Comparison of ENCODE assay signal across 15 cellular contexts in genomic region chr1:235134171-235134570, GRCh38. TPM values are rescaled to one million over a fixed set of nuclear protein-coding genes. Genes with fewer than 3 reads are reported as not detected.
DNase-seq lines count a peak whose midpoint lies in the region; ATAC-seq lines count a peak whose summit lies in the region.
"Had no signal": no experiment of that assay in that cellular context is flagged by ENCODE, and none has a peak within 500 bp of the region (broad histone marks: within the 10 kb centered on the region; RNA-seq: fewer than 3 reads in every experiment).

No MANE protein-coding gene starts in this region.

- no peaks in the 10 kb centered on the region for H3K27me3 Mint-ChIP-seq in activated CD4-positive, alpha-beta T cell treated with anti-CD3 and anti-CD28 coated beads, Interleukin-2, amount 10 ng/mL, durations not matched to agents 7 days and 5 days
- H3K27me3 Mint-ChIP-seq in activated CD4-positive, alpha-beta T cell treated with anti-CD3 and anti-CD28 coated beads for 36 hours, result no peaks in the 10 kb centered on the region
- H3K27me3 Mint-ChIP-seq in activated T-cell treated with anti-CD3 and anti-CD28 coated beads, Interleukin-2, amount 50 U/mL, for 24 hours, result no peaks in the 10 kb centered on the region
- no peaks in the 10 kb centered on the region for H3K27me3 Mint-ChIP-seq in activated T-cell treated with anti-CD3 and anti-CD28 coated beads, Interleukin-2, amount 50 U/mL, for 4 hours (ENCODE audit: low read depth)
- H3K27me3 Mint-ChIP-seq in activated naive CD8-positive, alpha-beta T cell, result no peaks in the 10 kb centered on the region
- H3K27me3 Mint-ChIP-seq in activated naive CD8-positive, alpha-beta T cell treated with anti-CD3 and anti-CD28 coated beads, Interleukin-2, amount 50 U/mL, for 24 hours, result no peaks in the 10 kb centered on the region
- H3K27me3 Mint-ChIP-seq: B cell; CD4-positive, alpha-beta T cell had no signal

- no peak overlapping the region for H3K4me3 Mint-ChIP-seq in activated CD4-positive, alpha-beta T cell treated with anti-CD3 and anti-CD28 coated beads, Interleukin-2, amount 10 ng/mL, durations not matched to agents 7 days and 5 days
- no peak overlapping the region for H3K4me3 Mint-ChIP-seq in activated CD4-positive, alpha-beta T cell treated with anti-CD3 and anti-CD28 coated beads for 36 hours
- no peak overlapping the region for H3K4me3 Mint-ChIP-seq in activated T-cell treated with anti-CD3 and anti-CD28 coated beads, Interleukin-2, amount 50 U/mL, for 24 hours
- H3K4me3 Mint-ChIP-seq in activated T-cell treated with anti-CD3 and anti-CD28 coated beads, Interleukin-2, amount 50 U/mL, for 4 hours, result no peak overlapping the region
- H3K4me3 Mint-ChIP-seq in activated naive CD8-positive, alpha-beta T cell, result no peak overlapping the region
- no peak overlapping the region for H3K4me3 Mint-ChIP-seq in activated naive CD8-positive, alpha-beta T cell treated with anti-CD3 and anti-CD28 coated beads, Interleukin-2, amount 50 U/mL, for 24 hours
- H3K4me3 Mint-ChIP-seq: B cell; CD4-positive, alpha-beta T cell; CD8-positive, alpha-beta T cell had no signal

- H3K36me3 Mint-ChIP-seq in activated CD4-positive, alpha-beta T cell treated with anti-CD3 and anti-CD28 coated beads, Interleukin-2, amount 10 ng/mL, durations not matched to agents 7 days and 5 days (ENCODE audit: low read depth), result peaks cover 61% of the 10 kb centered on the region
- H3K36me3 Mint-ChIP-seq in activated CD4-positive, alpha-beta T cell treated with anti-CD3 and anti-CD28 coated beads for 36 hours (ENCODE audit: low read depth), result peaks cover 39% of the 10 kb centered on the region
- H3K36me3 Mint-ChIP-seq in activated T-cell treated with anti-CD3 and anti-CD28 coated beads, Interleukin-2, amount 50 U/mL, for 24 hours (ENCODE audit: low read depth), result peaks cover 90% of the 10 kb centered on the region
- peaks cover 37% of the 10 kb centered on the region for H3K36me3 Mint-ChIP-seq in activated T-cell treated with anti-CD3 and anti-CD28 coated beads, Interleukin-2, amount 50 U/mL, for 4 hours (ENCODE audit: insufficient read depth)
- peaks cover 16% of the 10 kb centered on the region for H3K36me3 Mint-ChIP-seq in activated naive CD8-positive, alpha-beta T cell
- peaks cover 57% of the 10 kb centered on the region for H3K36me3 Mint-ChIP-seq in activated naive CD8-positive, alpha-beta T cell treated with anti-CD3 and anti-CD28 coated beads, Interleukin-2, amount 50 U/mL, for 24 hours (ENCODE audit: low read depth)

- H3K27ac Mint-ChIP-seq in activated CD4-positive, alpha-beta T cell treated with anti-CD3 and anti-CD28 coated beads, Interleukin-2, amount 10 ng/mL, durations not matched to agents 7 days and 5 days, result peak overlapping the region; percentile 9
- H3K27ac Mint-ChIP-seq in activated CD4-positive, alpha-beta T cell treated with anti-CD3 and anti-CD28 coated beads for 36 hours, result no peak overlapping the region
- peak overlapping the region; percentile 24 for H3K27ac Mint-ChIP-seq in activated T-cell treated with anti-CD3 and anti-CD28 coated beads, Interleukin-2, amount 50 U/mL, for 24 hours
- peak overlapping the region; percentile 75 for H3K27ac Mint-ChIP-seq in activated naive CD8-positive, alpha-beta T cell
- H3K27ac Mint-ChIP-seq in activated naive CD8-positive, alpha-beta T cell treated with anti-CD3 and anti-CD28 coated beads, Interleukin-2, amount 50 U/mL, for 24 hours, result no peak overlapping the region
- H3K27ac Mint-ChIP-seq: B cell; CD8-positive, alpha-beta T cell had no signal

- no peak for DNase-seq in activated CD4-positive, alpha-beta T cell treated with anti-CD3 and anti-CD28 coated beads, Interleukin-2, amount 10 ng/mL, durations not matched to agents 7 days and 5 days
- DNase-seq in activated CD4-positive, alpha-beta T cell treated with anti-CD3 and anti-CD28 coated beads for 36 hours, result no peak
- DNase-seq in activated T-cell treated with anti-CD3 and anti-CD28 coated beads, Interleukin-2, amount 50 U/mL, for 24 hours, result no peak
- no peak for DNase-seq in activated T-cell treated with anti-CD3 and anti-CD28 coated beads, Interleukin-2, amount 50 U/mL, for 4 hours
- DNase-seq in activated naive CD8-positive, alpha-beta T cell treated with anti-CD3 and anti-CD28 coated beads, Interleukin-2, amount 50 U/mL, for 24 hours, result no peak
- DNase-seq: AML-193; Caco-2; Calu3; CD4-positive, alpha-beta T cell; CD8-positive, alpha-beta T cell; DMS79 treated with DMSO at 0.1 percent for 48 hours; GF-D8 had no signal

- H3K9me3 Mint-ChIP-seq in activated CD4-positive, alpha-beta T cell treated with anti-CD3 and anti-CD28 coated beads, Interleukin-2, amount 10 ng/mL, durations not matched to agents 7 days and 5 days, result no peaks in the 10 kb centered on the region
- no peaks in the 10 kb centered on the region for H3K9me3 Mint-ChIP-seq in activated CD4-positive, alpha-beta T cell treated with anti-CD3 and anti-CD28 coated beads for 36 hours (ENCODE audit: low read depth)
- H3K9me3 Mint-ChIP-seq in activated T-cell treated with anti-CD3 and anti-CD28 coated beads, Interleukin-2, amount 50 U/mL, for 24 hours, result no peaks in the 10 kb centered on the region
- no peaks in the 10 kb centered on the region for H3K9me3 Mint-ChIP-seq in activated T-cell treated with anti-CD3 and anti-CD28 coated beads, Interleukin-2, amount 50 U/mL, for 4 hours
- H3K9me3 Mint-ChIP-seq in activated naive CD8-positive, alpha-beta T cell (ENCODE audit: low read depth), result no peaks in the 10 kb centered on the region
- H3K9me3 Mint-ChIP-seq in activated naive CD8-positive, alpha-beta T cell treated with anti-CD3 and anti-CD28 coated beads, Interleukin-2, amount 50 U/mL, for 24 hours, result no peaks in the 10 kb centered on the region
- H3K9me3 Mint-ChIP-seq: CD4-positive, alpha-beta T cell; CD8-positive, alpha-beta T cell had no signal

- POLR2A ChIA-PET in activated CD4-positive, alpha-beta T cell treated with anti-CD3 and anti-CD28 coated beads, Interleukin-2, amount 10 ng/mL, durations not matched to agents 7 days and 5 days (lab: Charles Lee), result no interaction called here
- POLR2A ChIA-PET in activated CD4-positive, alpha-beta T cell treated with anti-CD3 and anti-CD28 coated beads for 36 hours (lab: Charles Lee), result no interaction called here

- CTCF ChIA-PET in activated CD4-positive, alpha-beta T cell treated with anti-CD3 and anti-CD28 coated beads, Interleukin-2, amount 10 ng/mL, durations not matched to agents 7 days and 5 days (lab: Charles Lee), result interaction anchor here (0.8 kb wide), 1 partner anchor 31 kb away, joined by 3 read pairs; no protein-coding TSS in a partner anchor
- CTCF ChIA-PET in activated CD4-positive, alpha-beta T cell treated with anti-CD3 and anti-CD28 coated beads for 36 hours (lab: Charles Lee), result no interaction called here

- intact Hi-C loops in activated CD4-positive, alpha-beta T cell treated with anti-CD3 and anti-CD28 coated beads for 36 hours (cut with DNase I, micrococcal nuclease), result no loop called here

- ATAC-seq in activated CD4-positive, alpha-beta T cell treated with anti-CD3 and anti-CD28 coated beads for 36 hours, result no peak
- ATAC-seq in activated T-cell treated with anti-CD3 and anti-CD28 coated beads, Interleukin-2, amount 50 U/mL, for 4 hours, result no peak
- ATAC-seq in activated naive CD8-positive, alpha-beta T cell treated with anti-CD3 and anti-CD28 coated beads, Interleukin-2, amount 50 U/mL, for 24 hours, result no peak
- ATAC-seq: A549; CD8-positive, alpha-beta T cell had no signal

- H3K4me1 Mint-ChIP-seq in activated CD4-positive, alpha-beta T cell treated with anti-CD3 and anti-CD28 coated beads, Interleukin-2, amount 10 ng/mL, durations not matched to agents 7 days and 5 days, result peaks cover 15% of the 10 kb centered on the region
- H3K4me1 Mint-ChIP-seq in activated CD4-positive, alpha-beta T cell treated with anti-CD3 and anti-CD28 coated beads for 36 hours, result peaks cover 16% of the 10 kb centered on the region
- H3K4me1 Mint-ChIP-seq in activated T-cell treated with anti-CD3 and anti-CD28 coated beads, Interleukin-2, amount 50 U/mL, for 24 hours (ENCODE audit: low read depth), result peaks cover 23% of the 10 kb centered on the region
- H3K4me1 Mint-ChIP-seq in activated T-cell treated with anti-CD3 and anti-CD28 coated beads, Interleukin-2, amount 50 U/mL, for 4 hours (ENCODE audit: low read depth), result peaks cover 9% of the 10 kb centered on the region
- H3K4me1 Mint-ChIP-seq in activated naive CD8-positive, alpha-beta T cell (ENCODE audit: low read depth), result peaks cover 13% of the 10 kb centered on the region
- peaks cover 17% of the 10 kb centered on the region for H3K4me1 Mint-ChIP-seq in activated naive CD8-positive, alpha-beta T cell treated with anti-CD3 and anti-CD28 coated beads, Interleukin-2, amount 50 U/mL, for 24 hours

RNA-seq across cellular contexts. Expression of gene TOMM20, which starts 5.5 kb away (rescaled TPM):
- 10 to 100 TPM; 52.5 to 71.5 TPM for total RNA-seq in activated CD4-positive, alpha-beta T cell treated with anti-CD3 and anti-CD28 coated beads, Interleukin-2, amount 10 ng/mL, durations not matched to agents 7 days and 5 days
- 100 to 1,000 TPM in 1 of 2 experiments, 10 to 100 TPM in 1; 62.1 to 148 TPM for total RNA-seq in activated CD4-positive, alpha-beta T cell treated with anti-CD3 and anti-CD28 coated beads for 36 hours
- 100 to 1,000 TPM; 154 to 173 (median 172) TPM for total RNA-seq in activated T-cell treated with anti-CD3 and anti-CD28 coated beads, Interleukin-2, amount 50 U/mL, for 4 hours

RNA-seq across cellular contexts. Expression of gene RBM34, which starts 26.9 kb away (rescaled TPM):
- 100 to 1,000 TPM; 112 to 116 TPM for total RNA-seq in activated CD4-positive, alpha-beta T cell treated with anti-CD3 and anti-CD28 coated beads, Interleukin-2, amount 10 ng/mL, durations not matched to agents 7 days and 5 days
- 100 to 1,000 TPM; 126 to 154 TPM for total RNA-seq in activated CD4-positive, alpha-beta T cell treated with anti-CD3 and anti-CD28 coated beads for 36 hours
- total RNA-seq in activated T-cell treated with anti-CD3 and anti-CD28 coated beads, Interleukin-2, amount 50 U/mL, for 4 hours, result 100 to 1,000 TPM; 149 to 159 (median 159) TPM

Comparison
In these comparisons a context has a peak if more than half of its experiments do, and no peak if none do; other contexts are left out.
1. H3K27ac Mint-ChIP-seq: peak in activated CD4-positive, alpha-beta T cell treated with anti-CD3 and anti-CD28 coated beads, Interleukin-2, amount 10 ng/mL, durations not matched to agents 7 days and 5 days (single experiment), activated T-cell treated with anti-CD3 and anti-CD28 coated beads, Interleukin-2, amount 50 U/mL, for 24 hours (single experiment) and activated naive CD8-positive, alpha-beta T cell (single experiment); none in activated CD4-positive, alpha-beta T cell treated with anti-CD3 and anti-CD28 coated beads for 36 hours (single experiment) and activated naive CD8-positive, alpha-beta T cell treated with anti-CD3 and anti-CD28 coated beads, Interleukin-2, amount 50 U/mL, for 24 hours (single experiment).